14 cellular contexts compared by ENCODE assay signal in the genomic region with DNA sequence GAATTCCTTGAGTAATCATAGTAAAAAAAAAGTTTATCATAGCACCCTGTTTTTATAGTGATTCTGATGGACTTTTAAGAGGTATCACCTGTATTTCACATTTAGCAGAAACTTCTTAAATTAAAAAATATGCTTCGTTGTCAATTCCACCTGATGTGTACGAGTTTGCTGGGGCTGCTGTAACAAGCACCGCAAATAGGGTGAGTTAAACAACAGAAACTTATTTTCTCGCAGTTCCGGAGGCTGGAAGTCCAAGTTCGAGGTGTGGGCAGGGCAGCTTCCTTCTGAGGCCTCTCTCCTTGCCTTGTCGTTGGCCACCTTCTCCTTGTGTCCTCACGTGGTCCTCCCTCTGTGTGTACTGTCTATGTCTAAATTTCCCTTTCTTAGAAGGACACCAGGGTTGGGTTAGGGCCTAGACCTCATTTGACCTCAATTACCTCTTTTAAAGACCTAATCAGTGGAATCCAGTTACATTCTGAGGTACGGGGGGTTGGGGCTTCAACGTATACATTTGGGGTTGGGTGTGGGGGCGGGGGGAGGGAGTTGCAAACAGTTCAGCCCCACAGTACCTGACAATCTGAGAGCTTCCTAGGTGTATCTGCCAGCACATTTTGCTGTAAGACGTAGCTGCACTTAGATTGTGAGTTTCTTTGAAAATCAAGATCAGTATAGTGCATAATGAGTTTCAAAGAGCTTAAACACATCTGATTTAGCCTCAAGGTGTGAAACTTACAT.
DNase-seq lines count a peak whose midpoint lies in the region; ATAC-seq and TF ChIP-seq lines count a peak whose summit lies in the region.
"Had no signal": no experiment of that assay in that cellular context is flagged by ENCODE, and none has a peak within 500 bp of the region (broad histone marks: within the 10 kb centered on the region; RNA-seq: fewer than 3 reads in every experiment).

No MANE protein-coding gene starts in this region.

- TF ChIP-seq CTCF in VCaP (conservative IDR thresholded peaks at IDR 0.05), result no peak
- TF ChIP-seq CTCF in liver (IDR thresholded peaks at IDR 0.05; ENCODE audit: low read depth, low read length, missing input control), result no peak
- no peak for TF ChIP-seq CTCF in CD4-positive, alpha-beta T cell (IDR thresholded peaks at IDR 0.05)

- H3K27me3 Mint-ChIP-seq in activated naive CD8-positive, alpha-beta T cell, result no peaks in the 10 kb centered on the region
- no peaks in the 10 kb centered on the region for H3K27me3 Mint-ChIP-seq in activated naive CD8-positive, alpha-beta T cell treated with anti-CD3 and anti-CD28 coated beads for 36 hours
- peaks cover 0 to 1% of the 10 kb centered on the region in 2 donors for H3K27me3 Mint-ChIP-seq in CD8-positive, alpha-beta memory T cell
- no peaks in the 10 kb centered on the region for H3K27me3 Mint-ChIP-seq in CD4-positive, alpha-beta T cell

- no peak for TF ChIP-seq RAD21 in liver (IDR thresholded peaks at IDR 0.05)

- H3K27me3 ChIP-seq in liver (ENCODE audit: control insufficient read depth in 4 of 4, insufficient read depth in 4 of 4, low read length in 3 of 4), result no peaks in the 10 kb centered on the region
- H3K27me3 ChIP-seq in CD8-positive, alpha-beta memory T cell (ENCODE audit: insufficient read depth, low read length, poor library complexity, severe bottlenecking), result no peaks in the 10 kb centered on the region
- no peaks in the 10 kb centered on the region for H3K27me3 ChIP-seq in CD4-positive, alpha-beta T cell (ENCODE audit: control insufficient read depth, insufficient read depth, low read length)

- no peak overlapping the region for H3K4me3 ChIP-seq in liver (ENCODE audit: low read depth in 1 of 3, low read length in 3 of 3)
- no peak overlapping the region for H3K4me3 ChIP-seq in CD8-positive, alpha-beta memory T cell (ENCODE audit: low read length)

- H3K4me1 ChIP-seq in liver (ENCODE audit: control insufficient read depth in 4 of 4, insufficient read depth in 4 of 4, low read length in 3 of 4), result peaks cover 13 to 66% (median 54%) of the 10 kb centered on the region in 4 donors
- no peaks in the 10 kb centered on the region for H3K4me1 ChIP-seq in CD8-positive, alpha-beta memory T cell (ENCODE audit: insufficient read depth, low read length)

- no peak for ATAC-seq in CD4-positive, alpha-beta T cell (ENCODE audit: poor library complexity)
- ATAC-seq: HCT116 had no signal

- CTCF ChIA-PET in CD8-positive, alpha-beta memory T cell (lab: Charles Lee), result no interaction called here
- CTCF ChIA-PET in CD4-positive, alpha-beta T cell (lab: Charles Lee), result no interaction called here

- peaks cover 50% of the 10 kb centered on the region for H3K4me1 Mint-ChIP-seq in activated naive CD8-positive, alpha-beta T cell (ENCODE audit: low read depth)
- H3K4me1 Mint-ChIP-seq in activated naive CD8-positive, alpha-beta T cell treated with anti-CD3 and anti-CD28 coated beads for 36 hours, result peaks cover 48% of the 10 kb centered on the region
- H3K4me1 Mint-ChIP-seq in CD8-positive, alpha-beta memory T cell, result peaks cover 53 to 77% (median 66%) of the 10 kb centered on the region in 3 donors
- H3K4me1 Mint-ChIP-seq in CD4-positive, alpha-beta T cell (ENCODE audit: low read depth), result peaks cover 73% of the 10 kb centered on the region

- 86% methylated on average over 12 of the region's 12 CpGs for WGBS in liver

- no peak overlapping the region for H3K4me3 Mint-ChIP-seq in activated naive CD8-positive, alpha-beta T cell
- no peak overlapping the region for H3K4me3 Mint-ChIP-seq in activated naive CD8-positive, alpha-beta T cell treated with anti-CD3 and anti-CD28 coated beads for 36 hours
- H3K4me3 Mint-ChIP-seq in CD8-positive, alpha-beta memory T cell, result no peak overlapping the region
- H3K4me3 Mint-ChIP-seq in CD4-positive, alpha-beta T cell, result no peak overlapping the region

- H3K9ac ChIP-seq in liver (ENCODE audit: low read depth in 1 of 2, low read length in 2 of 2), result no peak overlapping the region

- peak overlapping the region; percentile 8; the same call in 1 of the 2 replicates for H3K27ac ChIP-seq in VCaP
- H3K27ac ChIP-seq in liver (ENCODE audit: low read depth in 1 of 2, low read length in 2 of 2), result peak overlapping the region; percentile 10 to 48
- no peak overlapping the region for H3K27ac ChIP-seq in CD8-positive, alpha-beta memory T cell (ENCODE audit: low read depth, low read length)
- H3K27ac ChIP-seq in CD4-positive, alpha-beta T cell (ENCODE audit: low read depth, low read length), result no peak overlapping the region

- H3K27ac Mint-ChIP-seq in activated naive CD8-positive, alpha-beta T cell, result peak overlapping the region; percentile 50
- no peak overlapping the region for H3K27ac Mint-ChIP-seq in activated naive CD8-positive, alpha-beta T cell treated with anti-CD3 and anti-CD28 coated beads for 36 hours
- H3K27ac Mint-ChIP-seq in CD8-positive, alpha-beta memory T cell, result peak overlapping the region in 3 of 8 donors; percentile 8 to 69 (median 17)
- no peak overlapping the region for H3K27ac Mint-ChIP-seq in CD4-positive, alpha-beta T cell

- no peaks in the 10 kb centered on the region for H3K9me3 Mint-ChIP-seq in activated naive CD8-positive, alpha-beta T cell (ENCODE audit: low read depth)
- no peaks in the 10 kb centered on the region for H3K9me3 Mint-ChIP-seq in activated naive CD8-positive, alpha-beta T cell treated with anti-CD3 and anti-CD28 coated beads for 36 hours
- no peaks in the 10 kb centered on the region for H3K9me3 Mint-ChIP-seq in CD8-positive, alpha-beta memory T cell
- H3K9me3 Mint-ChIP-seq in CD4-positive, alpha-beta T cell, result no peaks in the 10 kb centered on the region

- H3K9me3 ChIP-seq in liver (ENCODE audit: control insufficient read depth in 4 of 4, low read length in 3 of 4), result no peaks in the 10 kb centered on the region
- no peaks in the 10 kb centered on the region for H3K9me3 ChIP-seq in CD8-positive, alpha-beta memory T cell (ENCODE audit: low read length)
- no peaks in the 10 kb centered on the region for H3K9me3 ChIP-seq in CD4-positive, alpha-beta T cell (ENCODE audit: control insufficient read depth, low read length)

- peaks cover 3% of the 10 kb centered on the region for H3K36me3 Mint-ChIP-seq in activated naive CD8-positive, alpha-beta T cell
- peaks cover 25% of the 10 kb centered on the region for H3K36me3 Mint-ChIP-seq in activated naive CD8-positive, alpha-beta T cell treated with anti-CD3 and anti-CD28 coated beads for 36 hours
- H3K36me3 Mint-ChIP-seq in CD8-positive, alpha-beta memory T cell, result peaks cover under 1 to 46% (median 14%) of the 10 kb centered on the region in 3 donors
- peaks cover 51% of the 10 kb centered on the region for H3K36me3 Mint-ChIP-seq in CD4-positive, alpha-beta T cell (ENCODE audit: low read depth)

- DNase-seq in activated naive CD8-positive, alpha-beta T cell treated with anti-CD3 and anti-CD28 coated beads for 36 hours, result no peak
- no peak for DNase-seq in CD8-positive, alpha-beta memory T cell
- DNase-seq in NCI-H2196 treated with DMSO at 0.1 percent for 48 hours (lab: John Stamatoyannopoulos, UW; ENCODE audit: unreplicated experiment) (no peak), kidney tubule cell (ENCODE audit: low spot score) (no peak)
- no peak for DNase-seq in CD4-positive, alpha-beta T cell
- DNase-seq: GOT3, KG1, NCI-H187, NCI-H226, NCI-H524 had no signal

- intact Hi-C loops in CD4-positive, alpha-beta T cell (cut with DNase I, micrococcal nuclease), result no loop called here

- POLR2A ChIA-PET in CD8-positive, alpha-beta memory T cell (lab: Charles Lee), result no interaction called here
- POLR2A ChIA-PET in CD4-positive, alpha-beta T cell (lab: Charles Lee), result no interaction called here

- peaks cover 3 to 12% (median 5%) of the 10 kb centered on the region in 4 donors for H3K36me3 ChIP-seq in liver (ENCODE audit: control insufficient read depth in 4 of 4, insufficient read depth in 3 of 4, low read depth in 1 of 4, low read length in 3 of 4)
- H3K36me3 ChIP-seq in CD8-positive, alpha-beta memory T cell (ENCODE audit: insufficient read depth, low read length), result peaks cover 9% of the 10 kb centered on the region

TF ChIP-seq in liver, 16 proteins besides CTCF, POLR2A, EP300 and RAD21:
- TF ChIP-seq FOXA2 (IDR thresholded peaks at IDR 0.05) (no peak), EGR1 (IDR thresholded peaks at IDR 0.05; ENCODE audit: low read depth in 2 of 2) (no peak), SP1 (IDR thresholded peaks at IDR 0.05) (no peak), JUND (IDR thresholded peaks at IDR 0.05) (no peak), HNF4A (conservative IDR thresholded peaks at IDR 0.05) (no peak), REST (IDR thresholded peaks at IDR 0.05) (no peak), NR2F2 (IDR thresholded peaks at IDR 0.05) (no peak), HNF4G (IDR thresholded peaks at IDR 0.05) (no peak), RXRA (IDR thresholded peaks at IDR 0.05) (no peak)

Comparison
In these comparisons a context has a peak if more than half of its experiments do, and no peak if none do; other contexts are left out.
1. H3K27ac ChIP-seq: peak in VCaP (single experiment) and liver (2 of 2); none in CD8-positive, alpha-beta memory T cell (single experiment) and CD4-positive, alpha-beta T cell (single experiment).